In genomic region chr18:51149605-51150429, GRCh38 we compare ENCODE assay signal across 10 cellular contexts. TPM values are rescaled to one million over a fixed set of nuclear protein-coding genes. Genes with fewer than 3 reads are reported as not detected.
DNase-seq lines count a peak whose midpoint lies in the region; ATAC-seq lines count a peak whose summit lies in the region.
"Had no signal": no experiment of that assay in that cellular context is flagged by ENCODE, and none has a peak within 500 bp of the region (broad histone marks: within the 10 kb centered on the region; RNA-seq: fewer than 3 reads in every experiment).

No MANE protein-coding gene starts in this region.

- peaks cover 42% of the 10 kb centered on the region for H3K4me1 Mint-ChIP-seq in activated CD4-positive, alpha-beta memory T cell treated with anti-CD3 and anti-CD28 coated beads for 36 hours (ENCODE audit: low read depth)
- H3K4me1 Mint-ChIP-seq in activated CD4-positive, alpha-beta memory T cell treated with anti-CD3 and anti-CD28 coated beads, Interleukin-2, amount 10 ng/mL, durations not matched to agents 7 days and 5 days = peaks cover 45% of the 10 kb centered on the region

- H3K27ac Mint-ChIP-seq in activated CD4-positive, alpha-beta memory T cell treated with anti-CD3 and anti-CD28 coated beads for 36 hours = peak overlapping the region; percentile 64
- no peak overlapping the region for H3K27ac Mint-ChIP-seq in activated CD4-positive, alpha-beta memory T cell treated with anti-CD3 and anti-CD28 coated beads, Interleukin-2, amount 10 ng/mL, durations not matched to agents 7 days and 5 days

- POLR2A ChIA-PET in activated CD4-positive, alpha-beta memory T cell treated with anti-CD3 and anti-CD28 coated beads for 36 hours (lab: Charles Lee) = interaction anchor here (1.0 kb wide), 1 partner anchor 43 kb away, joined by 4 read pairs; no protein-coding TSS in a partner anchor
- POLR2A ChIA-PET in activated CD4-positive, alpha-beta memory T cell treated with anti-CD3 and anti-CD28 coated beads, Interleukin-2, amount 10 ng/mL, durations not matched to agents 7 days and 5 days (lab: Charles Lee) = interaction anchor here (0.9 to 5.7 kb wide), 4 partner anchors 9 to 47 kb away, joined by 3 to 87 read pairs (median 3); partner anchors contain the start of gene MEX3C

- ATAC-seq in esophagus mucosa (peak; percentile 83), HG03378 (IDR thresholded peaks at IDR 0.05; ENCODE audit: unreplicated experiment) (no peak), GM18873 (IDR thresholded peaks at IDR 0.05; ENCODE audit: low FRiP score, unreplicated experiment) (no peak)

- H3K4me3 Mint-ChIP-seq in activated CD4-positive, alpha-beta memory T cell treated with anti-CD3 and anti-CD28 coated beads for 36 hours = no peak overlapping the region
- no peak overlapping the region for H3K4me3 Mint-ChIP-seq in activated CD4-positive, alpha-beta memory T cell treated with anti-CD3 and anti-CD28 coated beads, Interleukin-2, amount 10 ng/mL, durations not matched to agents 7 days and 5 days

- CTCF ChIA-PET in activated CD4-positive, alpha-beta memory T cell treated with anti-CD3 and anti-CD28 coated beads for 36 hours (lab: Charles Lee) = interaction anchor here (1.0 to 1.2 kb wide), 2 partner anchors 19 to 21 kb away, joined by 3 to 5 read pairs; no protein-coding TSS in a partner anchor
- CTCF ChIA-PET in activated CD4-positive, alpha-beta memory T cell treated with anti-CD3 and anti-CD28 coated beads, Interleukin-2, amount 10 ng/mL, durations not matched to agents 7 days and 5 days (lab: Charles Lee) = interaction anchor here (1.7 kb wide), 1 partner anchor 39 kb away, joined by 9 read pairs; no protein-coding TSS in a partner anchor

- intact Hi-C loops in activated CD4-positive, alpha-beta memory T cell treated with anti-CD3 and anti-CD28 coated beads for 36 hours (cut with micrococcal nuclease) = loop anchor here (5.0 kb wide), 3 partner anchors 123 to 273 kb away; partner anchors contain the start of gene ME2

- no peaks in the 10 kb centered on the region for H3K9me3 Mint-ChIP-seq in activated CD4-positive, alpha-beta memory T cell treated with anti-CD3 and anti-CD28 coated beads for 36 hours
- peaks cover 2% of the 10 kb centered on the region for H3K9me3 Mint-ChIP-seq in activated CD4-positive, alpha-beta memory T cell treated with anti-CD3 and anti-CD28 coated beads, Interleukin-2, amount 10 ng/mL, durations not matched to agents 7 days and 5 days

- peak; percentile 47 for DNase-seq in activated CD4-positive, alpha-beta memory T cell treated with anti-CD3 and anti-CD28 coated beads for 36 hours
- DNase-seq in activated CD4-positive, alpha-beta memory T cell treated with anti-CD3 and anti-CD28 coated beads, Interleukin-2, amount 10 ng/mL, durations not matched to agents 7 days and 5 days = no peak
- DNase-seq in RKO (ENCODE audit: low spot score) (peak; percentile 55), NCI-H526 treated with DMSO at 0.1 percent for 48 hours (lab: John Stamatoyannopoulos, UW) (no peak)
- DNase-seq in stimulated activated CD4-positive, alpha-beta T cell treated with anti-CD3 and anti-CD28 coated beads, Interleukin-15, amount 100 ng/mL, for 24 hours = peak; percentile 50
- DNase-seq: dermis blood vessel endothelial cell, KG1 had no signal

- no peaks in the 10 kb centered on the region for H3K27me3 Mint-ChIP-seq in activated CD4-positive, alpha-beta memory T cell treated with anti-CD3 and anti-CD28 coated beads for 36 hours
- no peaks in the 10 kb centered on the region for H3K27me3 Mint-ChIP-seq in activated CD4-positive, alpha-beta memory T cell treated with anti-CD3 and anti-CD28 coated beads, Interleukin-2, amount 10 ng/mL, durations not matched to agents 7 days and 5 days

- no peaks in the 10 kb centered on the region for H3K36me3 Mint-ChIP-seq in activated CD4-positive, alpha-beta memory T cell treated with anti-CD3 and anti-CD28 coated beads for 36 hours
- no peaks in the 10 kb centered on the region for H3K36me3 Mint-ChIP-seq in activated CD4-positive, alpha-beta memory T cell treated with anti-CD3 and anti-CD28 coated beads, Interleukin-2, amount 10 ng/mL, durations not matched to agents 7 days and 5 days (ENCODE audit: low read depth)

RNA-seq across cellular contexts. Expression of gene MEX3C, which starts 47.7 kb away (rescaled TPM):
- 10 to 100 TPM; 56.6 to 61.5 TPM for total RNA-seq in activated CD4-positive, alpha-beta memory T cell treated with anti-CD3 and anti-CD28 coated beads for 36 hours
- total RNA-seq in activated CD4-positive, alpha-beta memory T cell treated with anti-CD3 and anti-CD28 coated beads, Interleukin-2, amount 10 ng/mL, durations not matched to agents 7 days and 5 days = 10 to 100 TPM; 55.4 to 62.6 TPM
- total RNA-seq in esophagus mucosa = 19.4 TPM

Comparison
In these comparisons a context has a peak if more than half of its experiments do, and no peak if none do; other contexts are left out.
1. DNase-seq: peak in activated CD4-positive, alpha-beta memory T cell treated with anti-CD3 and anti-CD28 coated beads for 36 hours (single experiment), RKO (single experiment) and stimulated activated CD4-positive, alpha-beta T cell treated with anti-CD3 and anti-CD28 coated beads, Interleukin-15, amount 100 ng/mL, for 24 hours (single experiment); none in activated CD4-positive, alpha-beta memory T cell treated with anti-CD3 and anti-CD28 coated beads, Interleukin-2, amount 10 ng/mL, durations not matched to agents 7 days and 5 days (single experiment) and NCI-H526 treated with DMSO at 0.1 percent for 48 hours (single experiment).